Comparison of ENCODE assay signal across 1 cellular context in the genomic region with DNA sequence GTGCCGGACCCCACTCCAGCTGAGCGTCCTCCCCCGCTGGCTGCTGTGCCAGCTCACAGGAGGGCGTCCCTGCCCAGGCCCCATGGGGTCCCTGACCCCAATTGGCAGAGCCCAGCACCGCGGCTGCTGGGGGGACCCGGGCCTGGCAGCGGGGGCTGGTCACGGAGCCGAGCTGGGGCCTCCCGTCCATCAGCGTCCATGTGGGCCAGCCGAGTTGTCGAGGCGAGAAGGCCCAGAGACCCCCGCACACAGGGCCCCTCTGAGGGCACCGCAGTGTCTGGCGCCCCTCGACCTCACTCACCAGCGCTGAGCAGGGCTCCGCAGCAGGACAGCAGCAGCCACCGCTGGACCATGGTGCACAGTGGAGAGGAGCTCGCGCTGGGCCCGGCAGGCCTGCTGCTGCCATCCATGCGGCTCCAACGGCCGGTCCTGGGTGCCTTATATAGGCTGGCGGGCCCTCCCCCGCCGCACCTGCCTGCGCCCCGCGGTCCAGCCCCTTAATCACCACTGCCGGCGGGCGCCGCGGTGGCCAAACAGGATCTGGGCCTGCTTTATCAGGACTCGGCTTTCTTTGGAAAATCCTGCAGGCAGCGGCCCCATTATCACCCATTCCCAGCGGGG.
TF ChIP-seq lines count a peak whose summit lies in the region.

MUC6 (minus strand) TSS at position 416 of the 621 bp plus-strand sequence; CDS start at position 353, 63 bp downstream.

TF ChIP-seq in GM23338, 12 proteins besides CTCF, POLR2A, EP300 and RAD21 (continued from another document):
- TF ChIP-seq, protein P1, sequence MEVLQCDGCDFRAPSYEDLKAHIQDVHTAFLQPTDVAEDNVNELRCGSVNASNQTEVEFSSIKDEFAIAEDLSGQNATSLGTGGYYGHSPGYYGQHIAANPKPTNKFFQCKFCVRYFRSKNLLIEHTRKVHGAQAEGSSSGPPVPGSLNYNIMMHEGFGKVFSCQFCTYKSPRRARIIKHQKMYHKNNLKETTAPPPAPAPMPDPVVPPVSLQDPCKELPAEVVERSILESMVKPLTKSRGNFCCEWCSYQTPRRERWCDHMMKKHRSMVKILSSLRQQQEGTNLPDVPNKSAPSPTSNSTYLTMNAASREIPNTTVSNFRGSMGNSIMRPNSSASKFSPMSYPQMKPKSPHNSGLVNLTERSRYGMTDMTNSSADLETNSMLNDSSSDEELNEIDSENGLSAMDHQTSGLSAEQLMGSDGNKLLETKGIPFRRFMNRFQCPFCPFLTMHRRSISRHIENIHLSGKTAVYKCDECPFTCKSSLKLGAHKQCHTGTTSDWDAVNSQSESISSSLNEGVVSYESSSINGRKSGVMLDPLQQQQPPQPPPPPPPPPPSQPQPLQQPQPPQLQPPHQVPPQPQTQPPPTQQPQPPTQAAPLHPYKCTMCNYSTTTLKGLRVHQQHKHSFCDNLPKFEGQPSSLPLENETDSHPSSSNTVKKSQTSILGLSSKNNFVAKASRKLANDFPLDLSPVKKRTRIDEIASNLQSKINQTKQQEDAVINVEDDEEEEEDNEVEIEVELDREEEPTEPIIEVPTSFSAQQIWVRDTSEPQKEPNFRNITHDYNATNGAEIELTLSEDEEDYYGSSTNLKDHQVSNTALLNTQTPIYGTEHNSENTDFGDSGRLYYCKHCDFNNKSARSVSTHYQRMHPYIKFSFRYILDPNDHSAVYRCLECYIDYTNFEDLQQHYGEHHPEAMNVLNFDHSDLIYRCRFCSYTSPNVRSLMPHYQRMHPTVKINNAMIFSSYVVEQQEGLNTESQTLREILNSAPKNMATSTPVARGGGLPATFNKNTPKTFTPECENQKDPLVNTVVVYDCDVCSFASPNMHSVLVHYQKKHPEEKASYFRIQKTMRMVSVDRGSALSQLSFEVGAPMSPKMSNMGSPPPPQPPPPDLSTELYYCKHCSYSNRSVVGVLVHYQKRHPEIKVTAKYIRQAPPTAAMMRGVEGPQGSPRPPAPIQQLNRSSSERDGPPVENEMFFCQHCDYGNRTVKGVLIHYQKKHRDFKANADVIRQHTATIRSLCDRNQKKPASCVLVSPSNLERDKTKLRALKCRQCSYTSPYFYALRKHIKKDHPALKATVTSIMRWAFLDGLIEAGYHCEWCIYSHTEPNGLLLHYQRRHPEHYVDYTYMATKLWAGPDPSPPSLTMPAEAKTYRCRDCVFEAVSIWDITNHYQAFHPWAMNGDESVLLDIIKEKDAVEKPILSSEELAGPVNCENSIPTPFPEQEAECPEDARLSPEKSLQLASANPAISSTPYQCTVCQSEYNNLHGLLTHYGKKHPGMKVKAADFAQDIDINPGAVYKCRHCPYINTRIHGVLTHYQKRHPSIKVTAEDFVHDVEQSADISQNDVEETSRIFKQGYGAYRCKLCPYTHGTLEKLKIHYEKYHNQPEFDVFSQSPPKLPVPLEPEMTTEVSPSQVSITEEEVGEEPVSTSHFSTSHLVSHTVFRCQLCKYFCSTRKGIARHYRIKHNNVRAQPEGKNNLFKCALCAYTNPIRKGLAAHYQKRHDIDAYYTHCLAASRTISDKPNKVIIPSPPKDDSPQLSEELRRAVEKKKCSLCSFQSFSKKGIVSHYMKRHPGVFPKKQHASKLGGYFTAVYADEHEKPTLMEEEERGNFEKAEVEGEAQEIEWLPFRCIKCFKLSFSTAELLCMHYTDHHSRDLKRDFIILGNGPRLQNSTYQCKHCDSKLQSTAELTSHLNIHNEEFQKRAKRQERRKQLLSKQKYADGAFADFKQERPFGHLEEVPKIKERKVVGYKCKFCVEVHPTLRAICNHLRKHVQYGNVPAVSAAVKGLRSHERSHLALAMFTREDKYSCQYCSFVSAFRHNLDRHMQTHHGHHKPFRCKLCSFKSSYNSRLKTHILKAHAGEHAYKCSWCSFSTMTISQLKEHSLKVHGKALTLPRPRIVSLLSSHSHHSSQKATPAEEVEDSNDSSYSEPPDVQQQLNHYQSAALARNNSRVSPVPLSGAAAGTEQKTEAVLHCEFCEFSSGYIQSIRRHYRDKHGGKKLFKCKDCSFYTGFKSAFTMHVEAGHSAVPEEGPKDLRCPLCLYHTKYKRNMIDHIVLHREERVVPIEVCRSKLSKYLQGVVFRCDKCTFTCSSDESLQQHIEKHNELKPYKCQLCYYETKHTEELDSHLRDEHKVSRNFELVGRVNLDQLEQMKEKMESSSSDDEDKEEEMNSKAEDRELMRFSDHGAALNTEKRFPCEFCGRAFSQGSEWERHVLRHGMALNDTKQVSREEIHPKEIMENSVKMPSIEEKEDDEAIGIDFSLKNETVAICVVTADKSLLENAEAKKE (CRISPR knock-in tag; IDR thresholded peaks at IDR 0.05), result no peak
- TF ChIP-seq ZNF114 (CRISPR knock-in tag; IDR thresholded peaks at IDR 0.05) (no peak), STAT1 (IDR thresholded peaks at IDR 0.05; ENCODE audit: unreplicated experiment) (no peak), JUNB (IDR thresholded peaks at IDR 0.05; ENCODE audit: unreplicated experiment) (no peak), EZH2 (IDR thresholded peaks at IDR 0.05; ENCODE audit: low read depth, unreplicated experiment) (no peak), REST (IDR thresholded peaks at IDR 0.05; ENCODE audit: unreplicated experiment) (no peak)
TF ChIP-seq in GM23338: peak in this region for 0.
